Comparison of ENCODE assay signal across 10 cellular contexts in the genomic region with DNA sequence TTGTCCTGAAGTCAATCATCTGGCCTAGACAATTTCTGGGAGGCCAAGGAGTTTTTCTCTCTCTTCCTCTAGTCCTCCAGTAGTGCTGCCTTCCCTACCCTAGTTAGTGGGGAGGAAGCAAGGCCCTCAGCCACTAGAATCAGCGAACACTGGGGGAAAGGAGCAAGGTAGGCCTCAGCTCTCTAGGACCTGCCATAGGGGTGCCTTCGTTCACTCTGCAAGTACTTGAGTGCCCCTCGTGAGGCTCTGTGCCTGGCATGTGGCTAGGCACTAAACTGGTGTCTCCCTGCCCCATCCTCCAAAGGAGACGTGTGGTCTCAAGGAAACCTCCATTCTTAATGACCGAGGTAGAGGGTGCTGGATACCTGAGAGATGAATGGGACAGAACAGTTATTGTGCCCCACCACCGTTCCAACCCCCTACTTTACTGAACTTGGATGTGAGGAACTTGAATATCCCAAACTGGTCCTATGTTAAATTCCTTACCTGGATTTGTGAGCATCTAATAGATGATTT. TPM values are rescaled to one million over a fixed set of nuclear protein-coding genes. Genes with fewer than 3 reads are reported as not detected.
DNase-seq lines count a peak whose midpoint lies in the region; FAIRE-seq and TF ChIP-seq lines count a peak whose summit lies in the region.
"Had no signal": no experiment of that assay in that cellular context is flagged by ENCODE, and none has a peak within 500 bp of the region (broad histone marks: within the 10 kb centered on the region; RNA-seq: fewer than 3 reads in every experiment).

No MANE protein-coding gene starts in this region.

- peaks cover 4 to 9% of the 10 kb centered on the region in 2 donors for H3K4me1 ChIP-seq in esophagus (ENCODE audit: control insufficient read depth in 2 of 2, insufficient read depth in 2 of 2, low read length in 1 of 2)
- H3K4me1 ChIP-seq in stomach = peaks cover 18 to 68% (median 39%) of the 10 kb centered on the region in 4 donors

- FAIRE-seq in HTR-8/SVneo (lab: Jason Lieb, UNC) = no peak

- CTCF ChIA-PET in activated CD4-positive, alpha-beta T cell treated with anti-CD3 and anti-CD28 coated beads, Interleukin-2, amount 10 ng/mL, durations not matched to agents 7 days and 5 days (lab: Charles Lee) = interaction anchor here (1.0 to 3.4 kb wide), 11 partner anchors 11 to 167 kb away, joined by 4 to 25 read pairs (median 7); a partner anchor contains a TSS

- H3K27ac ChIP-seq in esophagus (ENCODE audit: low read depth in 2 of 2, low read length in 1 of 2) (peak overlapping the region; percentile 93 to 95), stomach (peak overlapping the region in 4 of 5 donors; percentile 81 to 90 (median 83))

- H3K4me3 ChIP-seq in esophagus (ENCODE audit: low read depth in 1 of 2, low read length in 2 of 2) = peak overlapping the region; percentile 65 to 70
- peak overlapping the region; percentile 47 to 56 (median 52) for H3K4me3 ChIP-seq in stomach

- H3K27me3 ChIP-seq in esophagus (ENCODE audit: control insufficient read depth in 1 of 2, insufficient read depth in 2 of 2, low read length in 2 of 2) = no peaks in the 10 kb centered on the region
- no peaks in the 10 kb centered on the region for H3K27me3 ChIP-seq in stomach
- H3K27me3 ChIP-seq: esophagus muscularis mucosa had no signal

- peaks cover 0 to 10% of the 10 kb centered on the region in 2 donors for H3K36me3 ChIP-seq in esophagus (ENCODE audit: control insufficient read depth in 2 of 2, insufficient read depth in 2 of 2, low read length in 1 of 2)
- H3K36me3 ChIP-seq in stomach = peaks cover 16 to 30% (median 23%) of the 10 kb centered on the region in 4 donors

- H3K27ac Mint-ChIP-seq in activated CD4-positive, alpha-beta T cell treated with anti-CD3 and anti-CD28 coated beads, Interleukin-2, amount 10 ng/mL, durations not matched to agents 7 days and 5 days = peak overlapping the region; percentile 96
- peak overlapping the region; percentile 99 for H3K27ac Mint-ChIP-seq in T-helper 1 cell treated with Interleukin-12 subunit alpha and Interleukin-12 subunit beta and Interleukin-4 antibody, amounts not matched to agents 30 μg/mL and 1 μg/mL, for 36 hours

- 45 to 59% methylated on average over 6 of the region's 6 CpGs for WGBS in esophagus, 2 donors
- WGBS in stomach, 5 donors = 70 to 86% (median 81%) methylated on average over 6 of the region's 6 CpGs

- H3K36me3 Mint-ChIP-seq in activated CD4-positive, alpha-beta T cell treated with anti-CD3 and anti-CD28 coated beads, Interleukin-2, amount 10 ng/mL, durations not matched to agents 7 days and 5 days (ENCODE audit: low read depth) = peaks cover 59% of the 10 kb centered on the region
- peaks cover 48% of the 10 kb centered on the region for H3K36me3 Mint-ChIP-seq in T-helper 1 cell treated with Interleukin-12 subunit alpha and Interleukin-12 subunit beta and Interleukin-4 antibody, amounts not matched to agents 30 μg/mL and 1 μg/mL, for 36 hours (ENCODE audit: low read depth)

- POLR2A ChIA-PET in activated CD4-positive, alpha-beta T cell treated with anti-CD3 and anti-CD28 coated beads, Interleukin-2, amount 10 ng/mL, durations not matched to agents 7 days and 5 days (lab: Charles Lee) = no interaction called here

- peaks cover 61% of the 10 kb centered on the region for H3K4me1 Mint-ChIP-seq in activated CD4-positive, alpha-beta T cell treated with anti-CD3 and anti-CD28 coated beads, Interleukin-2, amount 10 ng/mL, durations not matched to agents 7 days and 5 days
- H3K4me1 Mint-ChIP-seq in T-helper 1 cell treated with Interleukin-12 subunit alpha and Interleukin-12 subunit beta and Interleukin-4 antibody, amounts not matched to agents 30 μg/mL and 1 μg/mL, for 36 hours (ENCODE audit: low read depth) = peaks cover 52% of the 10 kb centered on the region

- DNase-seq in activated CD4-positive, alpha-beta T cell treated with anti-CD3 and anti-CD28 coated beads, Interleukin-2, amount 10 ng/mL, durations not matched to agents 7 days and 5 days = peak; percentile 33
- DNase-seq in activated CD4-positive, alpha-beta T cell treated with anti-CD3 and anti-CD28 coated beads for 48 hours = no peak
- DNase-seq in stomach (no peak), HTR-8/SVneo (ENCODE audit: insufficient read length, low spot score) (no peak), A172 (ENCODE audit: low spot score) (no peak), KG1 (lab: John Stamatoyannopoulos, UW) (no peak)
- DNase-seq: HCEC 1CT had no signal

- TF ChIP-seq EP300 in stomach (IDR thresholded peaks at IDR 0.05) = no peak

- intact Hi-C loops in stomach (cut with DNase I; ENCODE audit: low total_unique reads) = loop anchor here (5.0 kb wide), 1 partner anchor 154 kb away; a partner anchor contains a TSS

- TF ChIP-seq CTCF in stomach (IDR thresholded peaks at IDR 0.05) = no peak

- H3K9me3 ChIP-seq in esophagus (ENCODE audit: control insufficient read depth in 2 of 2, insufficient read depth in 1 of 2, low read depth in 1 of 2, low read length in 1 of 2) (no peaks in the 10 kb centered on the region), stomach (no peaks in the 10 kb centered on the region)
- H3K9me3 ChIP-seq: esophagus muscularis mucosa had no signal

- no peak for TF ChIP-seq POLR2A in stomach (IDR thresholded peaks at IDR 0.05)

- H3K27me3 Mint-ChIP-seq in activated CD4-positive, alpha-beta T cell treated with anti-CD3 and anti-CD28 coated beads, Interleukin-2, amount 10 ng/mL, durations not matched to agents 7 days and 5 days = no peaks in the 10 kb centered on the region
- no peaks in the 10 kb centered on the region for H3K27me3 Mint-ChIP-seq in T-helper 1 cell treated with Interleukin-12 subunit alpha and Interleukin-12 subunit beta and Interleukin-4 antibody, amounts not matched to agents 30 μg/mL and 1 μg/mL, for 36 hours (ENCODE audit: low read depth)

- H3K4me3 Mint-ChIP-seq in activated CD4-positive, alpha-beta T cell treated with anti-CD3 and anti-CD28 coated beads, Interleukin-2, amount 10 ng/mL, durations not matched to agents 7 days and 5 days = peak overlapping the region; percentile 85
- peak overlapping the region; percentile 85 for H3K4me3 Mint-ChIP-seq in T-helper 1 cell treated with Interleukin-12 subunit alpha and Interleukin-12 subunit beta and Interleukin-4 antibody, amounts not matched to agents 30 μg/mL and 1 μg/mL, for 36 hours

- H3K9me3 Mint-ChIP-seq in activated CD4-positive, alpha-beta T cell treated with anti-CD3 and anti-CD28 coated beads, Interleukin-2, amount 10 ng/mL, durations not matched to agents 7 days and 5 days = no peaks in the 10 kb centered on the region
- H3K9me3 Mint-ChIP-seq in T-helper 1 cell treated with Interleukin-12 subunit alpha and Interleukin-12 subunit beta and Interleukin-4 antibody, amounts not matched to agents 30 μg/mL and 1 μg/mL, for 36 hours = no peaks in the 10 kb centered on the region

RNA-seq across cellular contexts. Expression of a gene that starts 1.1 kb away (rescaled TPM):
- 100 to 1,000 TPM; 186 to 219 TPM for total RNA-seq in activated CD4-positive, alpha-beta T cell treated with anti-CD3 and anti-CD28 coated beads, Interleukin-2, amount 10 ng/mL, durations not matched to agents 7 days and 5 days
- 10 to 100 TPM; 25.2 to 38.6 TPM for polyA plus RNA-seq in esophagus
- total RNA-seq in stomach = 10 to 100 TPM in 4 of 5 donors, 1 to 10 TPM in 1; 4.9 to 35.3 (median 14.9) TPM
- polyA plus RNA-seq in stomach = 10 to 100 TPM; 15.2 to 32.8 (median 17.7) TPM
- not detected in 2 replicates for total RNA-seq in A172 (2014; rRNA removed; shearing (Covaris generic))

RNA-seq across cellular contexts. Expression of a gene that starts 39.1 kb away (rescaled TPM):
- total RNA-seq in activated CD4-positive, alpha-beta T cell treated with anti-CD3 and anti-CD28 coated beads, Interleukin-2, amount 10 ng/mL, durations not matched to agents 7 days and 5 days = 10 to 100 TPM; 41.1 to 42.4 TPM
- polyA plus RNA-seq in esophagus (10 to 100 TPM; 15.3 to 26.9 TPM), stomach (10 to 100 TPM; 19.4 to 23.8 (median 23.2) TPM)
- 10 to 100 TPM; 15.1 to 92.0 (median 38.2) TPM for total RNA-seq in stomach
- 12.8 and 14.1 TPM in 2 replicates for total RNA-seq in A172 (2014; rRNA removed; shearing (Covaris generic))

RNA-seq across cellular contexts. Expression of a gene that starts 43.7 kb away (rescaled TPM):
- total RNA-seq in activated CD4-positive, alpha-beta T cell treated with anti-CD3 and anti-CD28 coated beads, Interleukin-2, amount 10 ng/mL, durations not matched to agents 7 days and 5 days = 10 to 100 TPM; 24.4 to 25.8 TPM
- polyA plus RNA-seq in esophagus = 10 to 100 TPM; 28.1 to 45.1 TPM
- 10 to 100 TPM in 3 of 5 donors, 1 to 10 TPM in 2; 2.6 to 34.6 (median 10.5) TPM for total RNA-seq in stomach
- polyA plus RNA-seq in stomach = 10 to 100 TPM; 13.8 to 33.1 (median 22.0) TPM
- total RNA-seq in A172 (2014; rRNA removed; shearing (Covaris generic)) = 6.0 and 7.2 TPM in 2 replicates
